In genomic region chr10:119705434-119705831, GRCh38 we compare ENCODE assay signal across 8 cellular contexts. TPM values are rescaled to one million over a fixed set of nuclear protein-coding genes. Genes with fewer than 3 reads are reported as not detected.
DNase-seq lines count a peak whose midpoint lies in the region; ATAC-seq and TF ChIP-seq lines count a peak whose summit lies in the region.

No MANE protein-coding gene starts in this region.

- no peak overlapping the region for H2AK5ac ChIP-seq in mesendoderm (ENCODE audit: low read length)

- H3K4me3 ChIP-seq in WERI-Rb-1 (ENCODE audit: low read depth, low read length) (no peak overlapping the region), GM23338 (no peak overlapping the region), mesendoderm (ENCODE audit: low read length) (no peak overlapping the region), Caco-2 (ENCODE audit: low read depth, low read length) (no peak overlapping the region)

- H3K18ac ChIP-seq in mesendoderm (ENCODE audit: low read length) = no peak overlapping the region

- POLR2A ChIA-PET in Caco-2 (lab: Charles Lee) = no interaction called here

- H3K56ac ChIP-seq in mesendoderm (ENCODE audit: low read length) = no peak overlapping the region

- no peak overlapping the region for H4K5ac ChIP-seq in mesendoderm (ENCODE audit: low read length)

- H3K36me3 ChIP-seq in WERI-Rb-1 (no peaks in the 10 kb centered on the region), GM23338 (ENCODE audit: insufficient read depth) (no peaks in the 10 kb centered on the region; the same call in 1 of the 2 replicates), mesendoderm (ENCODE audit: control insufficient read depth, insufficient read depth, low read length) (no peaks in the 10 kb centered on the region), Caco-2 (ENCODE audit: control insufficient read depth, insufficient read depth, low read length) (no peaks in the 10 kb centered on the region)

- H3K9me3 ChIP-seq in WERI-Rb-1 (ENCODE audit: severe bottlenecking) (peaks cover 7% of the 10 kb centered on the region), Caco-2 (peaks cover 10% of the 10 kb centered on the region; the same call in 1 of the 2 replicates)

- H3K9me3 Mint-ChIP-seq in CD14-positive monocyte = peaks cover 9 to 18% (median 11%) of the 10 kb centered on the region in 7 donors
- peaks cover 30% of the 10 kb centered on the region for H3K9me3 Mint-ChIP-seq in GM23338
- H3K9me3 Mint-ChIP-seq in Caco-2 (ENCODE audit: unreplicated experiment) = peaks cover 13% of the 10 kb centered on the region

- H4K20me1 ChIP-seq in GM23338 (replicated peaks; ENCODE audit: insufficient read depth) = no peaks in the 10 kb centered on the region

- CTCF ChIA-PET in Caco-2 (lab: Charles Lee) = interaction anchor here (0.7 kb wide), 1 partner anchor 846 kb away, joined by 5 read pairs; no protein-coding TSS in a partner anchor

- no peak overlapping the region for H2BK120ac ChIP-seq in mesendoderm (ENCODE audit: low read depth, low read length)

- DNase-seq in CD14-positive monocyte (ENCODE audit: low spot score) = no peak
- no peak for DNase-seq in WERI-Rb-1
- DNase-seq in GM23338 (ENCODE audit: low spot score) = no peak
- DNase-seq in retina = no peak
- no peak for DNase-seq in mesendoderm
- no peak for DNase-seq in Caco-2

- intact Hi-C loops in CD14-positive monocyte (cut with micrococcal nuclease) = no loop called here
- intact Hi-C loops in Caco-2 (cut with micrococcal nuclease; ENCODE audit: unreplicated experiment) = no loop called here

- H3K4me1 Mint-ChIP-seq in CD14-positive monocyte = peaks cover 39% of the 10 kb centered on the region
- peaks cover 17% of the 10 kb centered on the region for H3K4me1 Mint-ChIP-seq in GM23338
- no peaks in the 10 kb centered on the region for H3K4me1 Mint-ChIP-seq in Caco-2 (ENCODE audit: low read depth, unreplicated experiment)

- H3K9ac ChIP-seq in mesendoderm (ENCODE audit: low read length) = no peak overlapping the region

- no peaks in the 10 kb centered on the region for H3K27me3 ChIP-seq in WERI-Rb-1 (ENCODE audit: insufficient read depth, low read depth, severe bottlenecking)
- H3K27me3 ChIP-seq in GM23338 (ENCODE audit: insufficient read depth) = no peaks in the 10 kb centered on the region
- no peaks in the 10 kb centered on the region for H3K27me3 ChIP-seq in mesendoderm (ENCODE audit: insufficient read depth, low read length, poor library complexity)
- no peaks in the 10 kb centered on the region for H3K27me3 ChIP-seq in Caco-2 (replicated peaks; ENCODE audit: control insufficient read depth, insufficient read depth, low read length)

- TF ChIP-seq CTCF in CD14-positive monocyte (IDR thresholded peaks at IDR 0.05) = no peak
- TF ChIP-seq CTCF in WERI-Rb-1 (IDR thresholded peaks at IDR 0.05; ENCODE audit: low read depth, low read length) = no peak
- no peak for TF ChIP-seq CTCF in GM23338 (conservative IDR thresholded peaks at IDR 0.05; ENCODE audit: low read depth in 2 of 2)
- TF ChIP-seq CTCF in Caco-2 (IDR thresholded peaks at IDR 0.05; ENCODE audit: insufficient read depth in 1 of 2, low read depth in 1 of 2, low read length in 1 of 2, severe bottlenecking in 1 of 2, unreplicated experiment in 1 of 2) = no peak

- no peaks in the 10 kb centered on the region for H3F3A ChIP-seq in GM23338 (replicated peaks; ENCODE audit: low read depth)

- no peak overlapping the region for H4K8ac ChIP-seq in mesendoderm (ENCODE audit: low read depth, low read length)

- H3K27ac Mint-ChIP-seq in CD14-positive monocyte (peak overlapping the region; percentile 93 to 99 (median 97)), GM23338 (no peak overlapping the region), Caco-2 (ENCODE audit: unreplicated experiment) (no peak overlapping the region)

- H2BK15ac ChIP-seq in mesendoderm (replicated peaks; ENCODE audit: low read depth) = no peak overlapping the region

- no peaks in the 10 kb centered on the region for H3K79me2 ChIP-seq in GM23338 (replicated peaks; ENCODE audit: insufficient read depth)
- H3K79me2 ChIP-seq in mesendoderm (ENCODE audit: control insufficient read depth, insufficient read depth, low read length) = no peaks in the 10 kb centered on the region

- H2AFZ ChIP-seq in GM23338 = no peak overlapping the region

- no TSS peak for BruUV-seq in Caco-2 (replicated peaks; lab: Mats Ljungman, UMichigan)

- ATAC-seq in GM19035 (IDR thresholded peaks at IDR 0.05; ENCODE audit: unreplicated experiment) (peak; percentile 50), HG02973 (IDR thresholded peaks at IDR 0.05; ENCODE audit: unreplicated experiment) (peak; percentile 39), GM23338 (no peak)

- H3K4me3 Mint-ChIP-seq in CD14-positive monocyte = no peak overlapping the region
- H3K4me3 Mint-ChIP-seq in GM23338 = no peak overlapping the region
- H3K4me3 Mint-ChIP-seq in Caco-2 (ENCODE audit: unreplicated experiment) = no peak overlapping the region

- no peak overlapping the region for H3K23ac ChIP-seq in mesendoderm (ENCODE audit: low read length)

- H3K4me2 ChIP-seq in GM23338 = no peak overlapping the region
- no peak overlapping the region for H3K4me2 ChIP-seq in mesendoderm (ENCODE audit: low read length)

- H3K27me3 Mint-ChIP-seq in CD14-positive monocyte (ENCODE audit: low read depth in 3 of 3) = peaks cover 0 to 3% (median 2%) of the 10 kb centered on the region in 3 donors
- H3K27me3 Mint-ChIP-seq in GM23338 (ENCODE audit: insufficient read depth, low read depth, poor library complexity) = peaks cover 10% of the 10 kb centered on the region
- H3K27me3 Mint-ChIP-seq in Caco-2 (ENCODE audit: insufficient read depth, unreplicated experiment) = no peaks in the 10 kb centered on the region

- no CpG with 5 or more reads among the region's 3 CpGs for WGBS in mesendoderm (ENCODE audit: extremely low coverage, insufficient coverage, low lambda C conversion rate)

- H3K4me1 ChIP-seq in GM23338 (ENCODE audit: insufficient read depth) (peaks cover 9% of the 10 kb centered on the region), mesendoderm (ENCODE audit: control insufficient read depth, low read depth, low read length) (no peaks in the 10 kb centered on the region), Caco-2 (no peaks in the 10 kb centered on the region)

- no peak overlapping the region for H2BK5ac ChIP-seq in mesendoderm (ENCODE audit: low read length)

- H3K4ac ChIP-seq in mesendoderm (ENCODE audit: low read depth, low read length) = no peak overlapping the region

- 0 out of 2 replicates have a peak, but pooled peaks cover 9% of the 10 kb centered on the region for H3K9me2 ChIP-seq in GM23338 (ENCODE audit: insufficient read depth)

- H3K27ac ChIP-seq in WERI-Rb-1 (peak overlapping the region; percentile 84), GM23338 (ENCODE audit: low read depth) (no peak overlapping the region), mesendoderm (ENCODE audit: low read depth, low read length) (no peak overlapping the region)

- peaks cover 3 to 6% of the 10 kb centered on the region in 2 donors for H3K36me3 Mint-ChIP-seq in CD14-positive monocyte
- peaks cover 22% of the 10 kb centered on the region for H3K36me3 Mint-ChIP-seq in GM23338 (ENCODE audit: low read depth)
- H3K36me3 Mint-ChIP-seq in Caco-2 (ENCODE audit: insufficient read depth, unreplicated experiment) = no peaks in the 10 kb centered on the region

- H3K79me1 ChIP-seq in mesendoderm (ENCODE audit: low read length) = no peaks in the 10 kb centered on the region

TF ChIP-seq in GM23338, 12 proteins besides CTCF, POLR2A, EP300 and RAD21 (continues in another document):
- TF ChIP-seq EZH2phosphoT487 (IDR thresholded peaks at IDR 0.05; ENCODE audit: unreplicated experiment) (no peak), ETS1 (IDR thresholded peaks at IDR 0.05) (no peak)

RNA-seq across cellular contexts. Expression of gene INPP5F, which starts 20.4 kb away (rescaled TPM):
- polyA plus RNA-seq in CD14-positive monocyte (1 to 10 TPM; 5.1 to 6.9 TPM), GM23338 (2016; fragmentation: Nextera tagmentation; extraction: Ambion mirVana) (36.2 and 41.4 TPM in 2 replicates)
- total RNA-seq in GM23338 (2014; rRNA removed; shearing (Covaris generic)) = 80.3 and 86.0 TPM in 2 replicates
- 91.3 TPM for polyA plus RNA-seq in mesendoderm (2013, experiment 1 of 2)
- polyA plus RNA-seq in mesendoderm (2013, experiment 2 of 2) = 93.7 TPM
- total RNA-seq in Caco-2 (2022) = 26.4 and 26.9 TPM in 2 replicates

RNA-seq across cellular contexts. Expression of gene BAG3, which starts 54.3 kb away (rescaled TPM):
- polyA plus RNA-seq in CD14-positive monocyte (1 to 10 TPM; 1.0 to 2.8 TPM), GM23338 (2016; fragmentation: Nextera tagmentation; extraction: Ambion mirVana) (8.4 and 8.6 TPM in 2 replicates)
- total RNA-seq in GM23338 (2014; rRNA removed; shearing (Covaris generic)) = 8.2 TPM in 2 replicates
- 16.0 TPM for polyA plus RNA-seq in mesendoderm (2013, experiment 1 of 2)
- 16.9 TPM for polyA plus RNA-seq in mesendoderm (2013, experiment 2 of 2)
- total RNA-seq in Caco-2 (2022) = 30.7 and 31.6 TPM in 2 replicates

Comparison
In these comparisons a context has a peak if more than half of its experiments do, and no peak if none do; other contexts are left out.
1. H3K27ac Mint-ChIP-seq: peak in CD14-positive monocyte (7 of 7); none in GM23338 (single experiment) and Caco-2 (single experiment).